Comparison of ENCODE assay signal across 8 cellular contexts in the genomic region with DNA sequence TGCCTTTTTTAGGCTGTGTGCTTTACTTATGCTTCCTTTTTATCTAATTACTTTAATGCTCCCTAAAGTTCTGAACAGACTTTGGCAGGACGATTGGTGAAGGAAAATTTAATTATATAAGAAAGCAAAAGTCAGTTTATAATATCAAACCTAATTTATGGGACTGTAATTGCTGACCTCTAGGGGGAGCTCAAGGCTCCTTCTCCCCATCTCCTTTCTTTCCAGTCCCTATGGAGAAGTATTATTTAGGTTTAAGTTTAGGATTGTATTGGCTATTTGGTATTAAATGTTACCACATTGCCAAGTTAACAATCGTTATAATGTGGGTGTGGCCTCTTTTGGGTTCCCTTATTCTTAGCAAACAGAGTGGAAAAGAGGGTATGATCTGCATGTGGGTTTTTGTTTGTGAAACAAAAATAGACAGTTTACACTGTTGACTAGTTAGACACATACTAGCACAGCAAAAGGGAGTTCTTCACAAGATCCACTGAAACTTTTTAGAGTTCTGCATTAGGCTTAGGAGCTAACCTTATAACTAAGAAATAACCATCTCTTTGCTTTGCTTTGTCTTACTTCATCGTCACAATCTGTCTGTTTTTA. TPM values are rescaled to one million over a fixed set of nuclear protein-coding genes. Genes with fewer than 3 reads are reported as not detected.
A peak's percentile ranks its signal among the peaks of the same experiment; 100 is the strongest.
DNase-seq lines count a peak whose midpoint lies in the region; ATAC-seq, FAIRE-seq and TF ChIP-seq lines count a peak whose summit lies in the region.

No MANE protein-coding gene starts in this region.

- no peaks in the 10 kb centered on the region for H3K36me3 Mint-ChIP-seq in endothelial cell (ENCODE audit: low read depth, unreplicated experiment)

- H3K4me3 ChIP-seq in GM12864 (ENCODE audit: low read depth, low read length) (no peak overlapping the region), NT2/D1 (ENCODE audit: insufficient read length, low read depth) (no peak overlapping the region), pancreas (no peak overlapping the region), ovary (no peak overlapping the region)

- no peaks in the 10 kb centered on the region for H3K4me1 Mint-ChIP-seq in endothelial cell (ENCODE audit: unreplicated experiment)

- no peak for TF ChIP-seq POLR2A in ovary (IDR thresholded peaks at IDR 0.05)

- peaks cover 2% of the 10 kb centered on the region for H3K4me1 ChIP-seq in NT2/D1 (ENCODE audit: insufficient read depth, insufficient read length)
- H3K4me1 ChIP-seq in pancreas: no peaks in the 10 kb centered on the region
- H3K4me1 ChIP-seq in ovary (ENCODE audit: insufficient read depth): no peaks in the 10 kb centered on the region

- intact Hi-C loops in pancreas (cut with DNase I) (no loop called here), ovary (cut with DNase I) (no loop called here)

- no peak overlapping the region for H3K9ac ChIP-seq in NT2/D1 (ENCODE audit: insufficient read length, low read depth)

- H3K36me3 ChIP-seq in NT2/D1 (ENCODE audit: insufficient read depth, insufficient read length, low read length): no peaks in the 10 kb centered on the region
- no peaks in the 10 kb centered on the region for H3K36me3 ChIP-seq in pancreas
- H3K36me3 ChIP-seq in ovary: no peaks in the 10 kb centered on the region

- H3K27me3 ChIP-seq in NT2/D1 (ENCODE audit: insufficient read depth, insufficient read length) (no peaks in the 10 kb centered on the region), pancreas (no peaks in the 10 kb centered on the region), ovary (no peaks in the 10 kb centered on the region)

- H3K27me3 Mint-ChIP-seq in endothelial cell (ENCODE audit: unreplicated experiment): no peaks in the 10 kb centered on the region

- ATAC-seq in pancreas: peak in 1 of 4 donors; percentile 67

- in situ Hi-C loops in ACHN (cut with HindIII; ENCODE audit: low pct_ligation_motif_present, low pct_unique_long_range_greater_than_20kb, low sequenced_read_pairs): no loop called here

- H3K4me3 Mint-ChIP-seq in endothelial cell (ENCODE audit: unreplicated experiment): no peak overlapping the region

- H3K27ac Mint-ChIP-seq in endothelial cell (ENCODE audit: unreplicated experiment): no peak overlapping the region

- no peaks in the 10 kb centered on the region; the same call in 1 of the 2 replicates for H3K9me3 ChIP-seq in NT2/D1 (ENCODE audit: insufficient read depth, low read length)
- H3K9me3 ChIP-seq in pancreas: no peaks in the 10 kb centered on the region
- no peaks in the 10 kb centered on the region for H3K9me3 ChIP-seq in ovary

- WGBS in pancreas, 2 donors: 35 to 41% methylated on average over 3 of the region's 3 CpGs
- WGBS in ovary, 3 donors: 32 to 44% (median 43%) methylated on average over 3 of the region's 3 CpGs

- no peak for FAIRE-seq in pancreas (lab: Jason Lieb, UNC)

- no peak for TF ChIP-seq EP300 in ovary (IDR thresholded peaks at IDR 0.05)

- DNase-seq in ACHN (peak; percentile 41), GM12864 (ENCODE audit: low read depth) (no peak), NT2/D1 (ENCODE audit: low read depth, low spot score) (peak; percentile 43), endothelial cell (ENCODE audit: low spot score) (peak; percentile 40), pancreas (no peak), ovary (no peak), mucosa of gallbladder (ENCODE audit: low spot score) (no peak), amygdala (lab: John Stamatoyannopoulos, UW) (no peak)

- TF ChIP-seq CTCF in GM12864 (IDR thresholded peaks at IDR 0.05; ENCODE audit: low read depth, low read length, missing control alignments) (peak; percentile 67), endothelial cell (IDR thresholded peaks at IDR 0.05; ENCODE audit: unreplicated experiment) (peak; percentile 80), pancreas (IDR thresholded peaks at IDR 0.05) (peak; percentile 14 to 65 (median 48)), ovary (IDR thresholded peaks at IDR 0.05) (no peak)

- H3K9me3 Mint-ChIP-seq in endothelial cell (ENCODE audit: unreplicated experiment): no peaks in the 10 kb centered on the region

- H3K27ac ChIP-seq in pancreas: no peak overlapping the region
- H3K27ac ChIP-seq in ovary: no peak overlapping the region

RNA-seq across cellular contexts. Expression of gene TNFSF4, which starts 48.2 kb away (rescaled TPM):
- total RNA-seq in endothelial cell (ENCODE audit: unreplicated experiment) (0.15 TPM), pancreas (1 to 10 TPM in 1 of 6 donors, under 1 TPM in 5; 0.25 to 1.1 (median 0.45) TPM), ovary (1 to 10 TPM in 4 of 7 donors, under 1 TPM in 3; 0.24 to 2.8 (median 1.1) TPM), mucosa of gallbladder (1.5 TPM)
- polyA plus RNA-seq in pancreas (under 1 TPM; 0.30 to 0.61 TPM), ovary (1 to 10 TPM; 1.2 to 2.1 TPM)

Comparison
In these comparisons a context has a peak if more than half of its experiments do, and no peak if none do; other contexts are left out.
1. DNase-seq: peak in ACHN (single experiment), NT2/D1 (single experiment) and endothelial cell (single experiment); none in GM12864 (single experiment), pancreas (0 of 6), ovary (0 of 5), mucosa of gallbladder (single experiment) and amygdala (0 of 56).
2. CTCF ChIP-seq: peak in GM12864 (single experiment), endothelial cell (single experiment) and pancreas (4 of 4); none in ovary (0 of 3).